ENCODE assay signal across 8 cellular contexts in genomic region chr1:246932366-246932700, GRCh38. TPM values are rescaled to one million over a fixed set of nuclear protein-coding genes. Genes with fewer than 3 reads are reported as not detected.
DNase-seq lines count a peak whose midpoint lies in the region; ATAC-seq lines count a peak whose summit lies in the region.

No MANE protein-coding gene starts in this region.

- peaks cover 34% of the 10 kb centered on the region for H3K4me1 Mint-ChIP-seq in dendritic cell treated with granulocyte-macrophage colony-stimulating factor and Interleukin-4, amounts not matched to agents 40 ng/mL and 50 ng/mL, for 4 days (ENCODE audit: low read depth)

- H3K27me3 ChIP-seq in ACC112 (ENCODE audit: insufficient read depth, low read length) (no peaks in the 10 kb centered on the region), Karpas-422 (ENCODE audit: low read length) (no peaks in the 10 kb centered on the region), muscle layer of duodenum (ENCODE audit: low read depth, low read length) (no peaks in the 10 kb centered on the region)

- peaks cover 6% of the 10 kb centered on the region for H3K4me1 ChIP-seq in ACC112 (ENCODE audit: control insufficient read depth, insufficient read depth, low read length, unreplicated experiment)
- H3K4me1 ChIP-seq in Karpas-422 (ENCODE audit: low read length): peaks cover 13% of the 10 kb centered on the region
- peaks cover 7 to 21% of the 10 kb centered on the region in 2 donors for H3K4me1 ChIP-seq in muscle layer of duodenum (ENCODE audit: control insufficient read depth in 1 of 2, insufficient read depth in 2 of 2, low read length in 2 of 2)

- H3K79me2 ChIP-seq in ACC112 (ENCODE audit: control insufficient read depth, insufficient read depth, low read length, unreplicated experiment): peaks cover 36% of the 10 kb centered on the region
- H3K79me2 ChIP-seq in Karpas-422 (ENCODE audit: low read length): peaks cover 41% of the 10 kb centered on the region

- DNase-seq in Karpas-422 (no peak), NCI-H1417 (lab: John Stamatoyannopoulos, UW) (no peak), H4 (ENCODE audit: low spot score) (no peak)
- DNase-seq in stimulated activated CD4-positive, alpha-beta T cell treated with anti-CD3 and anti-CD28 coated beads, Interleukin-1b, Interleukin-23, amount 100 ng/mL, for 48 hours: no peak

- H3K4me3 Mint-ChIP-seq in dendritic cell treated with granulocyte-macrophage colony-stimulating factor and Interleukin-4, amounts not matched to agents 40 ng/mL and 50 ng/mL, for 4 days: peak overlapping the region; percentile 97

- peak overlapping the region; percentile 87 for H3K4me2 ChIP-seq in Karpas-422 (ENCODE audit: low read depth, low read length, poor library complexity, severe bottlenecking)

- H3K4me3 ChIP-seq in ACC112 (ENCODE audit: low read depth, low read length): peak overlapping the region; percentile 79
- H3K4me3 ChIP-seq in Karpas-422 (ENCODE audit: low read length): peak overlapping the region; percentile 84
- peak overlapping the region; percentile 59 to 77 for H3K4me3 ChIP-seq in muscle layer of duodenum (ENCODE audit: low read depth in 1 of 2, low read length in 2 of 2)

- no peaks in the 10 kb centered on the region for H3K9me3 ChIP-seq in Karpas-422 (ENCODE audit: low read length)
- no peaks in the 10 kb centered on the region for H3K9me3 ChIP-seq in muscle layer of duodenum (ENCODE audit: control insufficient read depth in 1 of 2, low read length in 2 of 2)

- no peak overlapping the region; the same call in 1 of the 2 replicates for H3K27ac ChIP-seq in ACC112 (ENCODE audit: low read depth, low read length)
- no peak overlapping the region for H3K27ac ChIP-seq in Karpas-422 (ENCODE audit: low read length)
- peak overlapping the region; percentile 51 for H3K27ac ChIP-seq in muscle layer of duodenum (ENCODE audit: low read length)

- peak overlapping the region; percentile 98 for H3K27ac Mint-ChIP-seq in dendritic cell treated with granulocyte-macrophage colony-stimulating factor and Interleukin-4, amounts not matched to agents 40 ng/mL and 50 ng/mL, for 4 days

- intact Hi-C loops in dendritic cell treated with granulocyte-macrophage colony-stimulating factor and Interleukin-4, amounts not matched to agents 40 ng/mL and 50 ng/mL, for 4 days (cut with micrococcal nuclease): loop anchor here (1.0 kb wide), 1 partner anchor 39 kb away; no protein-coding TSS in a partner anchor

- no peaks in the 10 kb centered on the region for H3K9me3 Mint-ChIP-seq in dendritic cell treated with granulocyte-macrophage colony-stimulating factor and Interleukin-4, amounts not matched to agents 40 ng/mL and 50 ng/mL, for 4 days

- no peaks in the 10 kb centered on the region for H3K27me3 Mint-ChIP-seq in dendritic cell treated with granulocyte-macrophage colony-stimulating factor and Interleukin-4, amounts not matched to agents 40 ng/mL and 50 ng/mL, for 4 days

- peak overlapping the region; percentile 99 for H3K9ac ChIP-seq in Karpas-422 (ENCODE audit: low read length)

- H3K36me3 ChIP-seq in ACC112 (ENCODE audit: insufficient read depth, low read length): peaks cover 9% of the 10 kb centered on the region
- H3K36me3 ChIP-seq in Karpas-422 (ENCODE audit: insufficient read depth, low read length): peaks cover 19% of the 10 kb centered on the region
- no peaks in the 10 kb centered on the region for H3K36me3 ChIP-seq in muscle layer of duodenum (ENCODE audit: control insufficient read depth in 1 of 2, insufficient read depth in 2 of 2, low read length in 2 of 2)

- ATAC-seq in GM18907 (IDR thresholded peaks at IDR 0.05; ENCODE audit: unreplicated experiment): no peak

- H3K36me3 Mint-ChIP-seq in dendritic cell treated with granulocyte-macrophage colony-stimulating factor and Interleukin-4, amounts not matched to agents 40 ng/mL and 50 ng/mL, for 4 days (ENCODE audit: low read depth): peaks cover 38% of the 10 kb centered on the region

- H2AFZ ChIP-seq in ACC112 (ENCODE audit: low read length, unreplicated experiment) (peak overlapping the region; percentile 95), Karpas-422 (ENCODE audit: low read length) (peak overlapping the region; percentile 79)

- no peaks in the 10 kb centered on the region for H3K9me2 ChIP-seq in Karpas-422 (replicated peaks; ENCODE audit: insufficient read depth, low read length)

- peaks cover 6% of the 10 kb centered on the region; the same call in 1 of the 2 replicates for H4K20me1 ChIP-seq in Karpas-422 (ENCODE audit: insufficient read depth, low read depth, low read length)

RNA-seq across cellular contexts. Expression of gene AHCTF1, which starts 0.6 kb away (rescaled TPM):
- total RNA-seq in Karpas-422 (2014; rRNA removed; shearing (Covaris generic); ENCODE audit: low replicate concordance): 32.6 and 44.2 TPM in 2 replicates
- 18.1 and 21.4 TPM in 2 replicates for total RNA-seq in H4 (2014; rRNA removed; shearing (Covaris generic))
